Comparison of ENCODE assay signal across 13 cellular contexts in genomic region chr7:48140001-48140681, GRCh38. TPM values are rescaled to one million over a fixed set of nuclear protein-coding genes. Genes with fewer than 3 reads are reported as not detected.
DNase-seq lines count a peak whose midpoint lies in the region; ATAC-seq and TF ChIP-seq lines count a peak whose summit lies in the region.
"Had no signal": no experiment of that assay in that cellular context is flagged by ENCODE, and none has a peak within 500 bp of the region (broad histone marks: within the 10 kb centered on the region; RNA-seq: fewer than 3 reads in every experiment).

No MANE protein-coding gene starts in this region.

- peaks cover 0 to 7% (median 1%) of the 10 kb centered on the region in 7 donors for H3K9me3 Mint-ChIP-seq in CD14-positive monocyte
- H3K9me3 Mint-ChIP-seq in HFFc6 = no peaks in the 10 kb centered on the region

- H2BK15ac ChIP-seq in mesenchymal stem cell (ENCODE audit: low read depth, poor library complexity, severe bottlenecking) = no peak overlapping the region

- no peak overlapping the region for H3K14ac ChIP-seq in mesenchymal stem cell (ENCODE audit: low read length in 2 of 2)

- no peak overlapping the region for H2BK120ac ChIP-seq in mesenchymal stem cell (ENCODE audit: low read depth, low read length)

- 63% methylated on average over 7 of the region's 7 CpGs for WGBS in mesenchymal stem cell
- 61 to 67% (median 65%) methylated on average over 7 of the region's 7 CpGs for WGBS in psoas muscle, 3 donors

- H4K8ac ChIP-seq in mesenchymal stem cell (ENCODE audit: low read length) = no peak overlapping the region

- peak overlapping the region in 1 of 7 donors; percentile 48 for H3K27ac Mint-ChIP-seq in CD14-positive monocyte
- H3K27ac Mint-ChIP-seq in HFFc6 = no peak overlapping the region

- H3K9me3 ChIP-seq in mesenchymal stem cell (ENCODE audit: control insufficient read depth, low read length) (no peaks in the 10 kb centered on the region), psoas muscle (no peaks in the 10 kb centered on the region)
- H3K9me3 ChIP-seq: ascending aorta had no signal

- H2AFZ ChIP-seq in mesenchymal stem cell (ENCODE audit: low read depth, low read length) = no peak overlapping the region

- H3K23ac ChIP-seq in mesenchymal stem cell (ENCODE audit: low read length in 2 of 2) = no peak overlapping the region

- H3K4ac ChIP-seq in mesenchymal stem cell (ENCODE audit: low read depth in 1 of 2, low read length in 2 of 2) = no peak overlapping the region

- H3K4me3 Mint-ChIP-seq in CD14-positive monocyte (peak overlapping the region; percentile 76 to 89), HFFc6 (peak overlapping the region; percentile 70)

- TF ChIP-seq CTCF in CD14-positive monocyte (IDR thresholded peaks at IDR 0.05) = no peak
- TF ChIP-seq CTCF in HFFc6 (IDR thresholded peaks at IDR 0.05) = no peak
- no peak for TF ChIP-seq CTCF in GM10266 (IDR thresholded peaks at IDR 0.05; ENCODE audit: control insufficient read depth, insufficient read depth, low read depth, missing control alignments)
- no peak for TF ChIP-seq CTCF in psoas muscle (IDR thresholded peaks at IDR 0.05)

- H3K4me1 Mint-ChIP-seq in CD14-positive monocyte (peaks cover 18% of the 10 kb centered on the region), HFFc6 (ENCODE audit: low read depth) (peaks cover 28% of the 10 kb centered on the region)

- H3K36me3 Mint-ChIP-seq in CD14-positive monocyte = no peaks in the 10 kb centered on the region
- no peaks in the 10 kb centered on the region for H3K36me3 Mint-ChIP-seq in HFFc6 (ENCODE audit: low read depth)

- peaks cover 4% of the 10 kb centered on the region for H3K4me1 ChIP-seq in mesenchymal stem cell (ENCODE audit: control insufficient read depth, insufficient read depth, low read depth, low read length)
- no peaks in the 10 kb centered on the region for H3K4me1 ChIP-seq in psoas muscle
- H3K4me1 ChIP-seq: ascending aorta had no signal

- H3K4me2 ChIP-seq in mesenchymal stem cell (ENCODE audit: low read length, poor library complexity, severe bottlenecking) = no peak overlapping the region

- intact Hi-C loops in CD14-positive monocyte (cut with micrococcal nuclease) (no loop called here), psoas muscle (cut with DNase I) (no loop called here)

- no peak overlapping the region for H2AK5ac ChIP-seq in mesenchymal stem cell (ENCODE audit: low read length, severe bottlenecking)

- H3K27ac ChIP-seq in mesenchymal stem cell (ENCODE audit: low read length, poor library complexity, severe bottlenecking) = no peak overlapping the region
- H3K27ac ChIP-seq in psoas muscle = no peak overlapping the region
- H3K27ac ChIP-seq: ascending aorta had no signal

- no peak overlapping the region for H2BK12ac ChIP-seq in mesenchymal stem cell (ENCODE audit: low read length in 2 of 2)

- no peak for DNase-seq in CD14-positive monocyte (ENCODE audit: low spot score)
- DNase-seq in HFFc6 = peak; percentile 38
- DNase-seq in amniotic epithelial cell (ENCODE audit: low read depth) = peak; percentile 34
- DNase-seq in mesenchymal stem cell = peak; percentile 28
- DNase-seq in effector CD4-positive, alpha-beta T cell = no peak
- DNase-seq in GM10266 (ENCODE audit: extremely low spot score) = no peak
- DNase-seq in psoas muscle = no peak
- DNase-seq: activated CD4-positive, alpha-beta T cell treated with anti-CD3 and anti-CD28 coated beads, Interleukin-2, amount 50 U/mL, for 4 hours; DND-41; stimulated activated CD4-positive, alpha-beta T cell treated with anti-CD3 and anti-CD28 coated beads, Interleukin-2, amount 100 ng/mL, for 24 hours had no signal

- ATAC-seq in psoas muscle = no peak
- ATAC-seq in GM21381 (IDR thresholded peaks at IDR 0.05; ENCODE audit: unreplicated experiment) = no peak

- H3K18ac ChIP-seq in mesenchymal stem cell (ENCODE audit: low read depth in 1 of 2, low read length in 2 of 2) = no peak overlapping the region

- peak overlapping the region; percentile 11 for H3K9ac ChIP-seq in mesenchymal stem cell (ENCODE audit: low read length)

- no peaks in the 10 kb centered on the region for H3K79me1 ChIP-seq in mesenchymal stem cell (replicated peaks; ENCODE audit: low read length, poor library complexity, severe bottlenecking)

- H4K91ac ChIP-seq in mesenchymal stem cell (ENCODE audit: low read length) = no peak overlapping the region

- H3K36me3 ChIP-seq in mesenchymal stem cell (ENCODE audit: control insufficient read depth in 1 of 2, insufficient read depth in 2 of 2, low read depth in 1 of 2, low read length in 2 of 2) (no peaks in the 10 kb centered on the region), psoas muscle (ENCODE audit: insufficient read depth in 1 of 2, low read depth in 1 of 2) (no peaks in the 10 kb centered on the region)
- H3K36me3 ChIP-seq: ascending aorta had no signal

- H2BK5ac ChIP-seq in mesenchymal stem cell (ENCODE audit: low read depth, low read length, poor library complexity, severe bottlenecking) = no peak overlapping the region

- H3K4me3 ChIP-seq in mesenchymal stem cell (ENCODE audit: insufficient read depth in 1 of 2, low read depth in 1 of 2, low read length in 2 of 2) = peak overlapping the region in 1 of 2 experiments; percentile 56
- H3K4me3 ChIP-seq in psoas muscle = no peak overlapping the region

- H3K27me3 ChIP-seq in mesenchymal stem cell (ENCODE audit: control insufficient read depth in 1 of 2, insufficient read depth in 1 of 2, low read length in 2 of 2) = no peaks in the 10 kb centered on the region
- H3K27me3 ChIP-seq in psoas muscle (ENCODE audit: insufficient read depth in 3 of 3, low read length in 2 of 3) = no peaks in the 10 kb centered on the region
- H3K27me3 ChIP-seq: ascending aorta had no signal

- no peaks in the 10 kb centered on the region for H3K27me3 Mint-ChIP-seq in CD14-positive monocyte (ENCODE audit: low read depth in 3 of 3)
- H3K27me3 Mint-ChIP-seq in HFFc6 (ENCODE audit: insufficient read depth) = peaks cover 2% of the 10 kb centered on the region; the same call in 1 of the 2 replicates

RNA-seq across cellular contexts. Expression of gene ABCA13, which starts 31.1 kb away (rescaled TPM):
- polyA plus RNA-seq in CD14-positive monocyte (under 1 TPM; 0.10 to 0.41 TPM), psoas muscle (not detected)
- under 1 TPM in 5 of 6 experiments, not detected in 1; 0.02 to 0.08 (median 0.05) TPM for total RNA-seq in HFFc6 (2021; fragmentation: NEBNext Ultra II Directional; extraction: Animal tissue kit (Norgen Biotek cat#: 25700))
- polyA plus RNA-seq in mesenchymal stem cell (2013, experiment 1 of 2) = 0.01 TPM
- not detected for polyA plus RNA-seq in mesenchymal stem cell (2013, experiment 2 of 2)
- under 1 TPM in 3 of 4 donors, not detected in 1; 0.06 to 0.12 (median 0.10) TPM for total RNA-seq in psoas muscle
- total RNA-seq: ascending aorta, OCI-LY7 had no signal

RNA-seq across cellular contexts. Expression of gene UPP1, which starts 51.1 kb away (rescaled TPM):
- polyA plus RNA-seq in CD14-positive monocyte = 100 to 1,000 TPM; 109 to 129 TPM
- total RNA-seq in HFFc6 (2021; fragmentation: NEBNext Ultra II Directional; extraction: Animal tissue kit (Norgen Biotek cat#: 25700)) = 10 to 100 TPM; 14.3 to 26.5 (median 22.6) TPM
- 38.2 TPM for polyA plus RNA-seq in mesenchymal stem cell (2013, experiment 1 of 2)
- 37.1 TPM for polyA plus RNA-seq in mesenchymal stem cell (2013, experiment 2 of 2)
- total RNA-seq in psoas muscle = 10 to 100 TPM in 3 of 4 donors, 1 to 10 TPM in 1; 7.5 to 14.5 (median 12.6) TPM
- 100 to 1,000 TPM in 1 of 3 donors, 10 to 100 TPM in 2; 10.3 to 250 (median 11.9) TPM for polyA plus RNA-seq in psoas muscle

Comparison
In these comparisons a context has a peak if more than half of its experiments do, and no peak if none do; other contexts are left out.
1. DNase-seq: peak in HFFc6 (single experiment), amniotic epithelial cell (single experiment) and mesenchymal stem cell (single experiment); none in CD14-positive monocyte (single experiment), effector CD4-positive, alpha-beta T cell (single experiment), GM10266 (single experiment) and psoas muscle (0 of 2).